ENCODE assay signal across 8 cellular contexts in the genomic region with DNA sequence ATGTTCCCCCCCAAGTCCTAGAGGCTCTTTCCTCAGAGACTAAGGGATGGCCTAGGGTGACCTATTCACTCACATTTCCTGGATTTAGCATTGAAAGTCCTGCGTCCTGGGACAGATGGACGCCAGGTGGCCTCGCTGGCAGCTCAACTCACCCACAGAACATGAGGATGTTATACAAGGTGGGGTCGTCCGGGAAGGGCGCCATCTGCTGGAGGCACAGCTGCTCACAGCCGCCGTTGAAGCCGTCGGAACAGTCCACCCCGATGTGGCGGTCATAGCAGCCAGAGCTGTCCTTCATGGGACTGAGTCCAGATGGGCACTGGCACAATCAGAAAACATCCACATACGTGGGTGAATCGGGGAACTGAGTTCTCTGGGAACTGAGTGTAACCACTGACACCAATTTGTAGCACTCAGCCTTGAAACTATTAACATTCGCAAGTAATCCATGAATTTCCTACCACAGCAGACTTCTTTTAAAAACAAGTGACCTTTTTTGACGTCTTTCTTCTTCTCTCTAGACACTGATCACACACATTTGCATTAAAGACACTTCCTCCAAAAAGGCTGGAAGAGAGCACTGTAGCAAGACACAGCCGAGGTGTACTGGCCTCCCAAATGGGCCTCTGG.
DNase-seq lines count a peak whose midpoint lies in the region; ATAC-seq and TF ChIP-seq lines count a peak whose summit lies in the region.

No MANE protein-coding gene starts in this region.

- intact Hi-C loops in head of caudate nucleus (cut with DNase I) (no loop called here), vagina (cut with DNase I) (no loop called here)

- no peaks in the 10 kb centered on the region for H3K27me3 ChIP-seq in vagina

- H3K36me3 ChIP-seq in vagina: no peaks in the 10 kb centered on the region

- no peak for TF ChIP-seq POLR2A in GM18505 (IDR thresholded peaks at IDR 0.05; ENCODE audit: borderline replicate concordance, extremely low read depth, insufficient read depth, insufficient read length)
- no peak for TF ChIP-seq POLR2A in vagina (IDR thresholded peaks at IDR 0.05)

- no peaks in the 10 kb centered on the region for H3K9me3 ChIP-seq in vagina

- no peak for TF ChIP-seq CTCF in vagina (IDR thresholded peaks at IDR 0.05)

- no peaks in the 10 kb centered on the region for H3K4me1 ChIP-seq in vagina

- H3K4me3 ChIP-seq in vagina: no peak overlapping the region

- H3K27ac ChIP-seq in vagina: no peak overlapping the region

- DNase-seq in AG20443 (ENCODE audit: low spot score) (peak; percentile 55), SW480 (ENCODE audit: low spot score) (peak; percentile 53), head of caudate nucleus (peak in 30 of 42 donors; percentile 6 to 63 (median 22)), activated gamma-delta T cell treated with Interleukin-2 at 50 U/mL for 16 hours (no peak), vagina (ENCODE audit: extremely low spot score in 2 of 2) (no peak)
- DNase-seq in stimulated activated CD4-positive, alpha-beta T cell treated with anti-CD3 and anti-CD28 coated beads, Interleukin-15, amount 100 ng/mL, for 24 hours: peak; percentile 34

- peak; percentile 75 for ATAC-seq in GM18505 (IDR thresholded peaks at IDR 0.05; ENCODE audit: unreplicated experiment)
- peak; percentile 65 for ATAC-seq in HG03520 (IDR thresholded peaks at IDR 0.05; ENCODE audit: unreplicated experiment)

Comparison
In these comparisons a context has a peak if more than half of its experiments do, and no peak if none do; other contexts are left out.
1. DNase-seq: peak in AG20443 (single experiment), SW480 (single experiment), head of caudate nucleus (30 of 42) and stimulated activated CD4-positive, alpha-beta T cell treated with anti-CD3 and anti-CD28 coated beads, Interleukin-15, amount 100 ng/mL, for 24 hours (single experiment); none in activated gamma-delta T cell treated with Interleukin-2 at 50 U/mL for 16 hours (single experiment) and vagina (0 of 2).